ENCODE assay signal across 8 cellular contexts in the genomic region with DNA sequence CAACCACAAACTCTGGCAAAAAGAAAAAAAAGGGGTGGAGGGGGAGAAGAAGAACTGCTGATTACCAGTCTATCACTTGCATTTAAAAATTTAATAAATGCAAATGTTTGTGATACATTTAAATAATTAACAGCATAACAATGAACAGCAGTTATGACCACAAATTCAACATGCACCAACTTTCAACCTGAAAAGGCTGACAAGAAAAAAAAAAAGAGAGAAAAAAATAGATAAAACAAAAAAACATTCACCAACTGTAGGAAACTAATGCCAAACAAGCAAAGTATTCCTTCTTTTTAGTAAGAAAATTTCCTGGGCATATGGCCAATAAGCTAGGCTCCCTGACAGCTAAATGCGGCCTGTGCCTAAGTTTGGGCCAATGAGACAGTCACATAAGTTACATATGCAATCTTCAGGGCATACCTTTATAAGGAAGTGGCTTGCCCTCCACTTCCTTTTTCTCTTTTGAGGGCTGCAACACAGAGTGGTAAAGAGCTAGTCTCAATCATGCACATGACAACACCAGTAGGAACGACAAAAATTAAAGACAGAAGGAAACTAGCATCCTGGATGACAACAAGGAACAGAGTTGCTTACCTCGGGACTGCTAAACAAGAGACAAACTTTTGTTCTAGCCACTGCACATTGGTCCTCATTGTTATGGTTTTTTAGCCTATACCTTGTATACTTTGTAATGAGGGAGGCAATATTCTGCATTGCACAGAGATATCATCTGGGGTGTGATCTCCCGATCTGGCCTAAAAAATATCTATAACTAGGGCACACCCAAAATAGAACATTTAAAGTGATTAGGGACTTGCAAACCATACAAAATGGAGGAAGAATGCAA. TPM values are rescaled to one million over a fixed set of nuclear protein-coding genes. Genes with fewer than 3 reads are reported as not detected.
DNase-seq lines count a peak whose midpoint lies in the region; ATAC-seq and TF ChIP-seq lines count a peak whose summit lies in the region.

No MANE protein-coding gene starts in this region.

- H3K27me3 ChIP-seq in thymus (ENCODE audit: control insufficient read depth, insufficient read depth), result no peaks in the 10 kb centered on the region

- TF ChIP-seq POLR2A in NB4 (IDR thresholded peaks at IDR 0.05; ENCODE audit: extremely low read depth, insufficient read length), result no peak

- H3K4me1 ChIP-seq in thymus (ENCODE audit: control insufficient read depth, insufficient read depth, low read length), result peaks cover 19% of the 10 kb centered on the region

- peak overlapping the region; percentile 71 for H3K4me3 Mint-ChIP-seq in activated naive CD4-positive, alpha-beta T cell treated with anti-CD3 and anti-CD28 coated beads, Interleukin-2, amount 50 U/mL, for 24 hours

- H3K9me3 ChIP-seq in thymus (ENCODE audit: control insufficient read depth), result no peaks in the 10 kb centered on the region

- ATAC-seq in GM18867 (IDR thresholded peaks at IDR 0.05; ENCODE audit: unreplicated experiment), result peak; percentile 78
- ATAC-seq in HG02642 (IDR thresholded peaks at IDR 0.05; ENCODE audit: poor library complexity, unreplicated experiment), result peak; percentile 65

- DNase-seq in NB4 (ENCODE audit: low read depth) (peak; percentile 87), kidney tubule cell (ENCODE audit: low spot score) (peak; percentile 57), AG08396 (ENCODE audit: low spot score) (no peak), SHP77 treated with DMSO at 0.1 percent for 48 hours (lab: John Stamatoyannopoulos, UW) (no peak)

- 6% methylated on average over 4 of the region's 4 CpGs for WGBS in thymus

- no peak overlapping the region for H3K27ac Mint-ChIP-seq in activated naive CD4-positive, alpha-beta T cell treated with anti-CD3 and anti-CD28 coated beads, Interleukin-2, amount 50 U/mL, for 24 hours

- H3K36me3 Mint-ChIP-seq in activated naive CD4-positive, alpha-beta T cell treated with anti-CD3 and anti-CD28 coated beads, Interleukin-2, amount 50 U/mL, for 24 hours, result peaks cover 11% of the 10 kb centered on the region

- no peaks in the 10 kb centered on the region for H3K36me3 ChIP-seq in thymus (ENCODE audit: control insufficient read depth, insufficient read depth)

- H3K27me3 Mint-ChIP-seq in activated naive CD4-positive, alpha-beta T cell treated with anti-CD3 and anti-CD28 coated beads, Interleukin-2, amount 50 U/mL, for 24 hours, result no peaks in the 10 kb centered on the region

- H3K4me1 Mint-ChIP-seq in activated naive CD4-positive, alpha-beta T cell treated with anti-CD3 and anti-CD28 coated beads, Interleukin-2, amount 50 U/mL, for 24 hours, result peaks cover 33% of the 10 kb centered on the region

- peak overlapping the region; percentile 85 for H3K27ac ChIP-seq in thymus (ENCODE audit: low read depth)

- H3K4me3 ChIP-seq in NB4 (ENCODE audit: low read depth, low read length) (peak overlapping the region; percentile 25), thymus (ENCODE audit: low read length) (no peak overlapping the region)

- H3K9me3 Mint-ChIP-seq in activated naive CD4-positive, alpha-beta T cell treated with anti-CD3 and anti-CD28 coated beads, Interleukin-2, amount 50 U/mL, for 24 hours, result no peaks in the 10 kb centered on the region

- TF ChIP-seq CTCF in NB4 (IDR thresholded peaks at IDR 0.05; ENCODE audit: low read depth, low read length), result no peak

RNA-seq across cellular contexts. Expression of gene PHTF1, which starts 24.2 kb away (rescaled TPM):
- 9.8 TPM for polyA plus RNA-seq in thymus

RNA-seq across cellular contexts. Expression of gene RSBN1, which starts 28.8 kb away (rescaled TPM):
- 11.6 TPM for polyA plus RNA-seq in thymus

Comparison
In these comparisons a context has a peak if more than half of its experiments do, and no peak if none do; other contexts are left out.
1. DNase-seq: peak in NB4 (single experiment) and kidney tubule cell (single experiment); none in AG08396 (single experiment) and SHP77 treated with DMSO at 0.1 percent for 48 hours (single experiment).